Comparison of ENCODE assay signal across 8 cellular contexts in the genomic region with DNA sequence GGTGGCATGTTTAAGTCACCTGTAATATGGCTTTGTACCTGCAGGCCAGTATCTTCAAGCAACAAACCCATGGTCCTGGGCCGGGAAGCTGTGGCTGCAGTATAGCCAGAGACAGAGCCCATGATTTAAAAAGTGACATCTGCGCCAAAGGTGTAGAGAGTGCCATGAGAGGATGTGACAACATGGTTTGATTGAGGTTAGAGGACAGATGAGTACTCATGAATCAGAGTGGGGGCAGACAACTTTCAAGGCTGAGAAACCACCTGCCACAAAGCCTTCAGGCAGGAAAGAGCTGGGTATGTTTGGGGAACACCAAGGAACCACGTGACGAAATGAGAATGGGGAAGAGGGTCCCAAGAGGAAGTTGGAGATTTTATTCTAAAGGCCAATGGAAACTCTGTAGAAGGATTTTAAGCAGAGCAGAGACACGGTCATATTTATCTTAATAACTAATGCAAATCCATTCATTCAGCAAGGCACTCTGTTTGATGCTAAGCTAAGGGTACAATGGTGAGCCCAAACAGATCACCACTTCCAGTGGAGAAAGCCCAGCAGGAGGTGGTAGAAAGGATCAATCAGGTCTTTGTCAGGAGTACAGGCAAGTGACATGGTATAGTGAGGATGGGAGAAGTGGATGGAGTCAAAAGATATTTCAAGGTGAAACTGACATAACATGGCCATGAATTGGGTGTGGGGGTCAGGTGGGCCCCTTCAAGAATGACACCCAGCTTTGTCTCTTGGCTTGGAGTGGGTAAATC. TPM values are rescaled to one million over a fixed set of nuclear protein-coding genes. Genes with fewer than 3 reads are reported as not detected.
DNase-seq lines count a peak whose midpoint lies in the region; ATAC-seq and TF ChIP-seq lines count a peak whose summit lies in the region.

No MANE protein-coding gene starts in this region.

- H3K4me1 ChIP-seq in upper lobe of left lung: peaks cover 22 to 39% (median 32%) of the 10 kb centered on the region in 4 donors
- peaks cover 1% of the 10 kb centered on the region for H3K4me1 ChIP-seq in right cardiac atrium (ENCODE audit: control insufficient read depth, insufficient read depth, low read length)

- intact Hi-C loops in right cardiac atrium (cut with DNase I): no loop called here

- H3K4me1 Mint-ChIP-seq in activated naive CD8-positive, alpha-beta T cell treated with anti-CD3 and anti-CD28 coated beads, Interleukin-2, amount 50 U/mL, for 24 hours: peaks cover 71% of the 10 kb centered on the region

- H3K27ac ChIP-seq in upper lobe of left lung: peak overlapping the region; percentile 1 to 84 (median 8)
- no peak overlapping the region for H3K27ac ChIP-seq in brain microvascular endothelial cell
- no peak overlapping the region for H3K27ac ChIP-seq in right cardiac atrium (ENCODE audit: low read length)

- H3K27me3 ChIP-seq in upper lobe of left lung (no peaks in the 10 kb centered on the region), brain microvascular endothelial cell (replicated peaks) (no peaks in the 10 kb centered on the region), right cardiac atrium (ENCODE audit: control insufficient read depth, insufficient read depth) (no peaks in the 10 kb centered on the region)

- TF ChIP-seq POLR2A in upper lobe of left lung (IDR thresholded peaks at IDR 0.05): no peak

- H3K9me3 ChIP-seq in upper lobe of left lung: no peaks in the 10 kb centered on the region
- H3K9me3 ChIP-seq in right cardiac atrium (ENCODE audit: control insufficient read depth, low read length): no peaks in the 10 kb centered on the region

- TF ChIP-seq CTCF in upper lobe of left lung (IDR thresholded peaks at IDR 0.05): no peak
- no peak for TF ChIP-seq CTCF in brain microvascular endothelial cell (IDR thresholded peaks at IDR 0.05; ENCODE audit: low read depth, low read length, missing control alignments)

- TF ChIP-seq EP300 in upper lobe of left lung (IDR thresholded peaks at IDR 0.05): no peak

- DNase-seq in activated naive CD4-positive, alpha-beta T cell treated with Interleukin-2 at 50 U/mL for 16 hours: peak; percentile 45
- DNase-seq in activated naive CD4-positive, alpha-beta T cell (lab: John Stamatoyannopoulos, UW): no peak
- DNase-seq in NCI-H345 treated with DMSO at 0.1 percent for 48 hours (lab: John Stamatoyannopoulos, UW; ENCODE audit: unreplicated experiment): peak; percentile 52
- peak; percentile 47 for DNase-seq in activated naive CD8-positive, alpha-beta T cell treated with anti-CD3 and anti-CD28 coated beads, Interleukin-2, amount 50 U/mL, for 24 hours
- DNase-seq in upper lobe of left lung: no peak
- DNase-seq in brain microvascular endothelial cell: no peak
- no peak for DNase-seq in right cardiac atrium

- H3K4me3 ChIP-seq in upper lobe of left lung (no peak overlapping the region), brain microvascular endothelial cell (ENCODE audit: low read depth, low read length) (no peak overlapping the region), right cardiac atrium (ENCODE audit: low read length) (no peak overlapping the region)

- in situ Hi-C loops in brain microvascular endothelial cell (cut with HindIII; ENCODE audit: low pct_ligation_motif_present, low sequenced_read_pairs): no loop called here

- peak overlapping the region; percentile 82 for H3K27ac Mint-ChIP-seq in activated naive CD8-positive, alpha-beta T cell treated with anti-CD3 and anti-CD28 coated beads, Interleukin-2, amount 50 U/mL, for 24 hours

- peaks cover 0 to 26% (median 0%) of the 10 kb centered on the region in 4 donors for H3K36me3 ChIP-seq in upper lobe of left lung
- H3K36me3 ChIP-seq in brain microvascular endothelial cell (replicated peaks): peaks cover 10% of the 10 kb centered on the region

- peak overlapping the region; percentile 44 for H3K4me3 Mint-ChIP-seq in activated naive CD8-positive, alpha-beta T cell treated with anti-CD3 and anti-CD28 coated beads, Interleukin-2, amount 50 U/mL, for 24 hours

- peaks cover 42% of the 10 kb centered on the region for H3K36me3 Mint-ChIP-seq in activated naive CD8-positive, alpha-beta T cell treated with anti-CD3 and anti-CD28 coated beads, Interleukin-2, amount 50 U/mL, for 24 hours (ENCODE audit: low read depth)

- no peaks in the 10 kb centered on the region for H3K27me3 Mint-ChIP-seq in activated naive CD8-positive, alpha-beta T cell treated with anti-CD3 and anti-CD28 coated beads, Interleukin-2, amount 50 U/mL, for 24 hours

- ATAC-seq in activated naive CD8-positive, alpha-beta T cell treated with anti-CD3 and anti-CD28 coated beads, Interleukin-2, amount 50 U/mL, for 24 hours: peak; percentile 73
- ATAC-seq in upper lobe of left lung (ENCODE audit: low FRiP score in 2 of 2): no peak
- ATAC-seq in right cardiac atrium: no peak
- ATAC-seq in HG03159 (IDR thresholded peaks at IDR 0.05; ENCODE audit: unreplicated experiment): no peak

- 65 to 79% methylated on average over 5 of the region's 5 CpGs for WGBS in upper lobe of left lung, 2 donors
- WGBS in right cardiac atrium: 76% methylated on average over 5 of the region's 5 CpGs

- H3K9me3 Mint-ChIP-seq in activated naive CD8-positive, alpha-beta T cell treated with anti-CD3 and anti-CD28 coated beads, Interleukin-2, amount 50 U/mL, for 24 hours: peaks cover 4% of the 10 kb centered on the region

RNA-seq across cellular contexts. Expression of a gene that starts 3.4 kb away (rescaled TPM):
- total RNA-seq in upper lobe of left lung (100 to 1,000 TPM in 2 of 6 donors, 10 to 100 TPM in 4; 61.7 to 268 (median 78.3) TPM), right cardiac atrium (1 to 10 TPM; 4.8 to 9.2 (median 7.2) TPM)
- polyA plus RNA-seq in right cardiac atrium: 8.7 TPM

RNA-seq across cellular contexts. Expression of a gene that starts 18.4 kb away (rescaled TPM):
- total RNA-seq in upper lobe of left lung (10 to 100 TPM in 5 of 6 donors, 1 to 10 TPM in 1; 9.4 to 25.2 (median 15.4) TPM), right cardiac atrium (1 to 10 TPM; 4.6 to 6.7 (median 5.7) TPM)
- polyA plus RNA-seq in right cardiac atrium: 5.7 TPM

RNA-seq across cellular contexts. Expression of a gene that starts 18.5 kb away (rescaled TPM):
- total RNA-seq in upper lobe of left lung (10 to 100 TPM in 2 of 6 donors, 1 to 10 TPM in 4; 3.5 to 44.3 (median 6.5) TPM), right cardiac atrium (1 to 10 TPM; 3.0 to 6.8 (median 4.6) TPM)
- 2.2 TPM for polyA plus RNA-seq in right cardiac atrium

RNA-seq across cellular contexts. Expression of a gene that starts 24.1 kb away (rescaled TPM):
- total RNA-seq in upper lobe of left lung (10 to 100 TPM in 3 of 6 donors, 1 to 10 TPM in 3; 5.1 to 14.9 (median 9.7) TPM), right cardiac atrium (1 to 10 TPM; 3.3 to 4.2 (median 3.5) TPM)
- 2.2 TPM for polyA plus RNA-seq in right cardiac atrium

Comparison
In these comparisons a context has a peak if more than half of its experiments do, and no peak if none do; other contexts are left out.
1. DNase-seq: peak in activated naive CD4-positive, alpha-beta T cell treated with Interleukin-2 at 50 U/mL for 16 hours (single experiment), NCI-H345 treated with DMSO at 0.1 percent for 48 hours (single experiment) and activated naive CD8-positive, alpha-beta T cell treated with anti-CD3 and anti-CD28 coated beads, Interleukin-2, amount 50 U/mL, for 24 hours (single experiment); none in activated naive CD4-positive, alpha-beta T cell (0 of 4), upper lobe of left lung (0 of 2), brain microvascular endothelial cell (single experiment) and right cardiac atrium (0 of 3).
2. H3K27ac ChIP-seq: peak in upper lobe of left lung (4 of 4); none in brain microvascular endothelial cell (single experiment) and right cardiac atrium (single experiment).
3. RNA of a gene that starts 3.4 kb away (total RNA-seq): 61.7 to 268 TPM in upper lobe of left lung; 4.8 to 9.2 TPM in right cardiac atrium; every median in the first group is over 4 times any median in the second.